20 cellular contexts compared by ENCODE assay signal in genomic region chr3:157531771-157532170, GRCh38. TPM values are rescaled to one million over a fixed set of nuclear protein-coding genes. Genes with fewer than 3 reads are reported as not detected.
DNase-seq lines count a peak whose midpoint lies in the region; ATAC-seq, FAIRE-seq and TF ChIP-seq lines count a peak whose summit lies in the region.
"Had no signal": no experiment of that assay in that cellular context is flagged by ENCODE, and none has a peak within 500 bp of the region (broad histone marks: within the 10 kb centered on the region; RNA-seq: fewer than 3 reads in every experiment).

No MANE protein-coding gene starts in this region.

- H3K79me2 ChIP-seq in KMS-11 (ENCODE audit: insufficient read depth, low read depth) (no peaks in the 10 kb centered on the region), astrocyte (ENCODE audit: insufficient read depth, low read length) (peaks cover 46% of the 10 kb centered on the region)

- no peak for DNase-seq in AG04449 (ENCODE audit: low read depth, low spot score)
- peak; percentile 32 for DNase-seq in astrocyte (ENCODE audit: low read depth)
- peak; percentile 15 for DNase-seq in kidney tubule cell (ENCODE audit: low spot score)
- no peak for DNase-seq in KG1 (lab: John Stamatoyannopoulos, UW)
- no peak for DNase-seq in GDM1 (lab: John Stamatoyannopoulos, UW)
- DNase-seq: activated CD8-positive, alpha-beta T cell treated with anti-CD3 and anti-CD28 coated beads for 36 hours; COR-L47; gastrocnemius medialis; left ventricle myocardium inferior; NCI-H1048; Peyer's patch had no signal

- FAIRE-seq in astrocyte (lab: Jason Lieb, UNC) = no peak
- FAIRE-seq: G401.6, urothelium cell line had no signal

- H3K27me3 ChIP-seq in KMS-11 (ENCODE audit: insufficient read depth, low read depth) (no peaks in the 10 kb centered on the region), astrocyte (ENCODE audit: insufficient read depth, low read length) (no peaks in the 10 kb centered on the region)
- H3K27me3 ChIP-seq: gastrocnemius medialis, Peyer's patch had no signal

- no peak overlapping the region for H3K4me3 Mint-ChIP-seq in astrocyte (ENCODE audit: unreplicated experiment)
- H3K4me3 Mint-ChIP-seq: activated CD8-positive, alpha-beta T cell treated with anti-CD3 and anti-CD28 coated beads for 36 hours; central memory CD8-positive, alpha-beta T cell; stimulated activated naive CD8-positive, alpha-beta T cell treated with anti-CD3 and anti-CD28 coated beads, Interleukin-15, Interleukin-2, amounts not matched to agents 100 ng/mL and 50 ng/mL, for 24 hours had no signal

- POLR2A ChIA-PET in AG04449 (lab: Yijun Ruan, JAX) = interaction anchor here (0.7 to 2.2 kb wide), 4 partner anchors 41 to 1112 kb away, joined by 3 to 6 read pairs (median 4); partner anchors contain the start of genes GFM1 and SHOX2

- H3K27ac Mint-ChIP-seq in astrocyte (ENCODE audit: unreplicated experiment) = no peak overlapping the region
- H3K27ac Mint-ChIP-seq: activated CD8-positive, alpha-beta T cell treated with anti-CD3 and anti-CD28 coated beads for 36 hours; progenitor cell of endocrine pancreas; stimulated activated naive CD8-positive, alpha-beta T cell treated with anti-CD3 and anti-CD28 coated beads, Interleukin-15, Interleukin-2, amounts not matched to agents 100 ng/mL and 50 ng/mL, for 24 hours had no signal

- H4K20me1 ChIP-seq in KMS-11 (ENCODE audit: insufficient read depth) = no peaks in the 10 kb centered on the region
- H4K20me1 ChIP-seq in astrocyte (ENCODE audit: insufficient read depth, low read length) = no peaks in the 10 kb centered on the region

- H3K4me1 ChIP-seq in KMS-11 (ENCODE audit: low read depth, poor library complexity, severe bottlenecking) (no peaks in the 10 kb centered on the region), astrocyte (ENCODE audit: insufficient read depth, low read length) (peaks cover 59% of the 10 kb centered on the region)
- H3K4me1 ChIP-seq: gastrocnemius medialis, HAP-1, Peyer's patch had no signal

- no peaks in the 10 kb centered on the region for H3K9me3 Mint-ChIP-seq in astrocyte (ENCODE audit: unreplicated experiment)
- H3K9me3 Mint-ChIP-seq: activated CD8-positive, alpha-beta T cell treated with anti-CD3 and anti-CD28 coated beads for 36 hours; central memory CD8-positive, alpha-beta T cell; stimulated activated naive CD8-positive, alpha-beta T cell treated with anti-CD3 and anti-CD28 coated beads, Interleukin-15, Interleukin-2, amounts not matched to agents 100 ng/mL and 50 ng/mL, for 24 hours had no signal

- H3K27ac ChIP-seq in KMS-11 = no peak overlapping the region
- peak overlapping the region; percentile 89 for H3K27ac ChIP-seq in astrocyte (ENCODE audit: low read depth, low read length)
- H3K27ac ChIP-seq: gastrocnemius medialis, left ventricle myocardium inferior, Peyer's patch had no signal

- H2AFZ ChIP-seq in KMS-11 (ENCODE audit: low read depth) = peak overlapping the region; percentile 11; the same call in 1 of the 2 replicates
- peak overlapping the region; percentile 50 for H2AFZ ChIP-seq in astrocyte (ENCODE audit: low read depth, low read length)

- H3K36me3 ChIP-seq in KMS-11 (ENCODE audit: insufficient read depth) (no peaks in the 10 kb centered on the region), astrocyte (ENCODE audit: insufficient read depth, low read length) (no peaks in the 10 kb centered on the region)
- H3K36me3 ChIP-seq: gastrocnemius medialis, HAP-1, left ventricle myocardium inferior, Peyer's patch had no signal

- H3K27me3 Mint-ChIP-seq in astrocyte (ENCODE audit: low read depth, unreplicated experiment) = no peaks in the 10 kb centered on the region
- H3K27me3 Mint-ChIP-seq: progenitor cell of endocrine pancreas; stimulated activated naive CD8-positive, alpha-beta T cell treated with anti-CD3 and anti-CD28 coated beads, Interleukin-15, Interleukin-2, amounts not matched to agents 100 ng/mL and 50 ng/mL, for 24 hours had no signal

- H3K4me2 ChIP-seq in KMS-11 (no peak overlapping the region), astrocyte (ENCODE audit: low read length) (peak overlapping the region; percentile 86)

- CTCF ChIA-PET in AG04449 (lab: Yijun Ruan, JAX) = interaction anchor here (0.7 to 7.7 kb wide), 59 partner anchors 10 to 1131 kb away, joined by 3 to 150 read pairs (median 5); partner anchors contain the start of gene VEPH1

- H3K4me3 ChIP-seq in AG04449 (ENCODE audit: low read depth, low read length) = peak overlapping the region; percentile 44
- H3K4me3 ChIP-seq in KMS-11 (IDR thresholded peaks at IDR 0.05; ENCODE audit: insufficient read depth, low read depth, low read length) = no peak overlapping the region
- H3K4me3 ChIP-seq in astrocyte (ENCODE audit: insufficient read depth, low read depth, low read length) = peak overlapping the region; percentile 67
- H3K4me3 ChIP-seq: gastrocnemius medialis, HAP-1, left ventricle myocardium inferior, Peyer's patch had no signal

- H3K9ac ChIP-seq in KMS-11 (no peak overlapping the region), astrocyte (ENCODE audit: low read length) (peak overlapping the region; percentile 81)

- H3K4me1 Mint-ChIP-seq in astrocyte (ENCODE audit: low read depth, unreplicated experiment) = peaks cover 18% of the 10 kb centered on the region
- H3K4me1 Mint-ChIP-seq: central memory CD8-positive, alpha-beta T cell had no signal

- no peaks in the 10 kb centered on the region for H3K36me3 Mint-ChIP-seq in astrocyte (ENCODE audit: low read depth, unreplicated experiment)

- TF ChIP-seq CTCF in AG04449 (IDR thresholded peaks at IDR 0.05; ENCODE audit: insufficient read depth, low read length, missing control alignments) (no peak), KMS-11 (conservative IDR thresholded peaks at IDR 0.05; ENCODE audit: low read depth, low read length) (no peak), astrocyte (IDR thresholded peaks at IDR 0.05; ENCODE audit: insufficient read depth, low read depth, low read length) (no peak)

- no peaks in the 10 kb centered on the region for H3K9me3 ChIP-seq in astrocyte (ENCODE audit: insufficient read depth, low read depth, low read length)
- H3K9me3 ChIP-seq: gastrocnemius medialis, HAP-1, left ventricle myocardium inferior, Peyer's patch had no signal

- no peak for ATAC-seq in GM18873 (IDR thresholded peaks at IDR 0.05; ENCODE audit: low FRiP score, unreplicated experiment)
- no peak for ATAC-seq in HG03045 (IDR thresholded peaks at IDR 0.05; ENCODE audit: unreplicated experiment)

RNA-seq across cellular contexts. Expression of gene VEPH1, which starts 28.6 kb away (rescaled TPM):
- 9.3 and 9.4 TPM in 2 replicates for total RNA-seq in astrocyte
- total RNA-seq: activated CD8-positive, alpha-beta T cell treated with anti-CD3 and anti-CD28 coated beads for 36 hours had no signal

Comparison
In these comparisons a context has a peak if more than half of its experiments do, and no peak if none do; other contexts are left out.
1. DNase-seq: peak in astrocyte (single experiment) and kidney tubule cell (single experiment); none in AG04449 (single experiment), KG1 (single experiment) and GDM1 (single experiment).